8 cellular contexts compared by ENCODE assay signal in the genomic region with DNA sequence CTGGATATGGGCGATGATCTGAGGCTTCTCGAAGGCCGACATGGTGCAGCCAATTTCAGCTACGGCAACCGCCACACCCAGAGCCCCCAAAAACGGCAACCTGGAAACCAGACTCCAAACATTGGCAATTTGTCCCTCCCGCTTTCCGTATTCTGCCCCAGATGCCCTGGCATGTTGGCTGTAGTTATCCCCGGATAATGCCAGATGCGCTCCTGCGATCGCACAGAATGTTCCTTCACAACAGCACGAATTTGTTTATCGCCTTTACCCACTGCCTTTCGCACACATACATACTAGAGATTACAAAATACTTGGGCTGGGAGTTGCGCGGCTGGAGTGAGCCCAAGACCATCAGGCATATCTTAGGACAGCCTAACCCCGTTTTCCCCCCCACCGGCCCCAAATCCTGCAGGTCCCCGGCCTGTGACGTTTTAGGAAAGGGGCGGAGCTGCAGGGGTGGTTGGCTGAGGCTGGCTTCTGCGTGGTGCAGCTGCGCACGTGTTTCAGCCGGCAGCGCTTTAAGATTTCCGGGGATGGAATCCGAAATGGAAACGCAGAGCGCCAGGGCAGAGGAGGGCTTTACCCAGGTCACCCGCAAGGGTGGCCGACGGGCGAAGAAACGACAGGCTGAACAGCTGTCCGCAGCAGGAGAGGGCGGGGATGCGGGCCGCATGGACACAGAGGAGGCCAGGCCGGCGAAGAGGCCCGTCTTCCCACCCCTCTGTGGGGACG. TPM values are rescaled to one million over a fixed set of nuclear protein-coding genes. Genes with fewer than 3 reads are reported as not detected.
A peak's percentile ranks its signal among the peaks of the same experiment; 100 is the strongest.
DNase-seq lines count a peak whose midpoint lies in the region; ATAC-seq and TF ChIP-seq lines count a peak whose summit lies in the region.

A gene (plus strand): TSS at position 487 of the 732 bp plus-strand sequence. CDS start 47 bp downstream, at position 534.

- ATAC-seq in GM19043 (IDR thresholded peaks at IDR 0.05; ENCODE audit: low read depth, unreplicated experiment) (peak; percentile 92), HG03378 (IDR thresholded peaks at IDR 0.05; ENCODE audit: unreplicated experiment) (peak; percentile 82)

- H3K4me3 ChIP-seq in AG10803 (ENCODE audit: low read length), result peak within 1 kb of the TSS; percentile 92

- peak; percentile 94 for DNase-seq in AG10803 (ENCODE audit: low read depth)
- peak; percentile 92 for DNase-seq in NCI-H460 (ENCODE audit: extremely low read depth, low read depth)
- peak; percentile 95 for DNase-seq in activated CD4-positive, CD25-positive, alpha-beta regulatory T cell treated with anti-CD3 and anti-CD28 coated beads, Interleukin-2, amount 50 U/mL, for 72 hours
- peak; percentile 27 to 85 for DNase-seq in cerebellar nuclear complex (lab: John Stamatoyannopoulos, UW)
- peak; percentile 97 for DNase-seq in islet precursor cell
- peak; percentile 96 to 98 (median 96) for DNase-seq in stimulated activated CD4-positive, alpha-beta T cell treated with anti-CD3 and anti-CD28 coated beads, Interleukin-12 subunit alpha, Interleukin-12 subunit beta, amount 100 ng/mL, for 48 hours (ENCODE audit: low read depth in 2 of 3, low spot score in 1 of 3)

- no peak; the same call in 1 of the 2 replicates for TF ChIP-seq CTCF in AG10803 (conservative IDR thresholded peaks at IDR 0.05; ENCODE audit: low read length)

RNA-seq across cellular contexts. Expression of the gene that starts here (rescaled TPM):
- total RNA-seq in NCI-H460 (2014; rRNA removed; shearing (Covaris generic)), result 59.2 and 61.6 TPM in 2 replicates
- 25.3 and 31.2 TPM in 2 replicates for polyA plus RNA-seq in NCI-H460 (2014; cell fraction: nucleus; rRNA removed)

Comparison
In these comparisons a context has a peak if more than half of its experiments do, and no peak if none do; other contexts are left out.
1. Peak in every context shown above with its lines: DNase-seq, ATAC-seq and H3K4me3 ChIP-seq.